ENCODE assay signal across 34 cellular contexts in genomic region chr4:1836650-1837049, GRCh38.
"Had no signal": no experiment of that assay in that cellular context is flagged by ENCODE, and none has a peak within 500 bp of the region (broad histone marks: within the 10 kb centered on the region; RNA-seq: fewer than 3 reads in every experiment).

No MANE protein-coding gene starts in this region.

- H3K27me3 ChIP-seq: ascending aorta, cardiac muscle cell had no signal

- H3K4me3 Mint-ChIP-seq: activated CD4-positive, alpha-beta memory T cell treated with anti-CD3 and anti-CD28 coated beads, Interleukin-2, amount 10 ng/mL, durations not matched to agents 7 days and 5 days; activated CD4-positive, alpha-beta T cell treated with anti-CD3 and anti-CD28 coated beads for 36 hours; activated CD4-positive, alpha-beta T cell treated with anti-CD3 and anti-CD28 coated beads, Interleukin-2, amount 10 ng/mL, durations not matched to agents 7 days and 5 days; activated CD8-positive, alpha-beta memory T cell treated with anti-CD3 and anti-CD28 coated beads, Interleukin-2, amount 10 ng/mL, durations not matched to agents 7 days and 5 days; activated CD8-positive, alpha-beta T cell treated with anti-CD3 and anti-CD28 coated beads, Interleukin-2, amount 10 ng/mL, durations not matched to agents 7 days and 5 days; activated naive CD4-positive, alpha-beta T cell treated with anti-CD3 and anti-CD28 coated beads, Interleukin-2, amount 10 ng/mL, durations not matched to agents 7 days and 5 days; activated naive CD4-positive, alpha-beta T cell treated with anti-CD3 and anti-CD28 coated beads, Interleukin-2, amount 50 U/mL, for 24 hours; activated naive CD8-positive, alpha-beta T cell; activated naive CD8-positive, alpha-beta T cell treated with anti-CD3 and anti-CD28 coated beads, Interleukin-2, amount 10 ng/mL, durations not matched to agents 7 days and 5 days; activated naive CD8-positive, alpha-beta T cell treated with anti-CD3 and anti-CD28 coated beads, Interleukin-2, amount 50 U/mL, for 24 hours; activated T-cell treated with anti-CD3 and anti-CD28 coated beads, Interleukin-2, amount 50 U/mL, for 24 hours; brain; central memory CD8-positive, alpha-beta T cell; T-cell; T-helper 2 cell treated with Interferon-gamma antibody and Interleukin-4, amounts not matched to agents 5 μg/mL and 100 μg/mL, for 36 hours; WTC11 had no signal

- ATAC-seq: activated CD4-positive, alpha-beta T cell treated with anti-CD3 and anti-CD28 coated beads for 36 hours; activated CD4-positive, CD25-positive, alpha-beta regulatory T cell treated with anti-CD3 and anti-CD28 coated beads, Interleukin-2, amount 50 U/mL, for 24 hours; activated CD8-positive, alpha-beta memory T cell treated with anti-CD3 and anti-CD28 coated beads, Interleukin-2, amount 10 ng/mL, durations not matched to agents 7 days and 5 days; activated CD8-positive, alpha-beta T cell treated with anti-CD3 and anti-CD28 coated beads, Interleukin-2, amount 10 ng/mL, durations not matched to agents 7 days and 5 days; activated naive CD8-positive, alpha-beta T cell treated with anti-CD3 and anti-CD28 coated beads, Interleukin-2, amount 50 U/mL, for 24 hours; T-cell; WTC11 had no signal

- H3K4me3 ChIP-seq: ascending aorta, cardiac muscle cell had no signal

- H3K4me1 Mint-ChIP-seq: activated naive CD4-positive, alpha-beta T cell treated with anti-CD3 and anti-CD28 coated beads, Interleukin-2, amount 50 U/mL, for 24 hours; brain; WTC11 had no signal

- DNase-seq: activated CD4-positive, alpha-beta memory T cell treated with anti-CD3 and anti-CD28 coated beads, Interleukin-2, amount 10 ng/mL, durations not matched to agents 7 days and 5 days; activated CD4-positive, alpha-beta T cell treated with anti-CD3 and anti-CD28 coated beads for 1 hour; activated CD4-positive, alpha-beta T cell treated with anti-CD3 and anti-CD28 coated beads for 36 hours; activated CD4-positive, alpha-beta T cell treated with anti-CD3 and anti-CD28 coated beads for 48 hours; activated CD4-positive, alpha-beta T cell treated with anti-CD3 and anti-CD28 coated beads, Interleukin-2, amount 10 ng/mL, durations not matched to agents 7 days and 5 days; activated CD4-positive, alpha-beta T cell treated with anti-CD3 and anti-CD28 coated beads, Interleukin-2, amount 50 U/mL, for 48 hours; activated CD4-positive, CD25-positive, alpha-beta regulatory T cell; activated CD8-positive, alpha-beta memory T cell treated with anti-CD3 and anti-CD28 coated beads for 24 hours; activated CD8-positive, alpha-beta memory T cell treated with anti-CD3 and anti-CD28 coated beads, Interleukin-2, amount 10 ng/mL, durations not matched to agents 7 days and 5 days; activated CD8-positive, alpha-beta memory T cell treated with anti-CD3 and anti-CD28 coated beads, Interleukin-2, amount 50 U/mL, for 48 hours; activated CD8-positive, alpha-beta T cell treated with anti-CD3 and anti-CD28 coated beads, Interleukin-2, amount 10 ng/mL, durations not matched to agents 7 days and 5 days; activated effector memory CD4-positive, alpha-beta T cell treated with Interleukin-2 at 50 U/mL for 16 hours; activated gamma-delta T cell; activated naive CD4-positive, alpha-beta T cell treated with anti-CD3 and anti-CD28 coated beads, Interleukin-2, amount 10 ng/mL, durations not matched to agents 7 days and 5 days; activated naive CD4-positive, alpha-beta T cell treated with Interleukin-2 at 50 U/mL for 16 hours; activated naive CD8-positive, alpha-beta T cell treated with anti-CD3 and anti-CD28 coated beads, Interleukin-2, amount 10 ng/mL, durations not matched to agents 7 days and 5 days; activated naive CD8-positive, alpha-beta T cell treated with anti-CD3 and anti-CD28 coated beads, Interleukin-2, amount 50 U/mL, for 24 hours; activated T-cell treated with anti-CD3 and anti-CD28 coated beads, Interleukin-2, amount 50 U/mL, for 24 hours; activated T-cell treated with anti-CD3 and anti-CD28 coated beads, Interleukin-2, amount 50 U/mL, for 48 hours; cerebellar nuclear complex; T-cell; T-helper 2 cell; T-helper 9 cell; WERI-Rb-1 had no signal

- H3K9me3 Mint-ChIP-seq: activated CD4-positive, alpha-beta memory T cell treated with anti-CD3 and anti-CD28 coated beads, Interleukin-2, amount 10 ng/mL, durations not matched to agents 7 days and 5 days; activated CD4-positive, alpha-beta T cell treated with anti-CD3 and anti-CD28 coated beads, Interleukin-2, amount 10 ng/mL, durations not matched to agents 7 days and 5 days; activated naive CD4-positive, alpha-beta T cell treated with anti-CD3 and anti-CD28 coated beads, Interleukin-2, amount 10 ng/mL, durations not matched to agents 7 days and 5 days; activated naive CD4-positive, alpha-beta T cell treated with anti-CD3 and anti-CD28 coated beads, Interleukin-2, amount 50 U/mL, for 24 hours; activated naive CD8-positive, alpha-beta T cell treated with anti-CD3 and anti-CD28 coated beads, Interleukin-2, amount 10 ng/mL, durations not matched to agents 7 days and 5 days; activated naive CD8-positive, alpha-beta T cell treated with anti-CD3 and anti-CD28 coated beads, Interleukin-2, amount 50 U/mL, for 24 hours; activated T-cell treated with anti-CD3 and anti-CD28 coated beads, Interleukin-2, amount 50 U/mL, for 24 hours; activated T-helper 2 cell treated with anti-CD3 and anti-CD28 coated beads, Interferon-gamma antibody, Interleukin-2, Interleukin-4, amounts not matched to agents 10 μg/mL and 5 μg/mL and 100 μg/mL, durations not matched to agents 14 hours and 24 hours and 36 hours; brain; central memory CD8-positive, alpha-beta T cell; T-cell; T-helper 2 cell treated with Interferon-gamma antibody and Interleukin-4, amounts not matched to agents 5 μg/mL and 100 μg/mL, for 36 hours; WTC11 had no signal

- H3K27ac Mint-ChIP-seq: activated CD4-positive, alpha-beta memory T cell treated with anti-CD3 and anti-CD28 coated beads, Interleukin-2, amount 10 ng/mL, durations not matched to agents 7 days and 5 days; activated CD4-positive, alpha-beta T cell treated with anti-CD3 and anti-CD28 coated beads for 36 hours; activated CD4-positive, alpha-beta T cell treated with anti-CD3 and anti-CD28 coated beads, Interleukin-2, amount 10 ng/mL, durations not matched to agents 7 days and 5 days; activated CD8-positive, alpha-beta memory T cell treated with anti-CD3 and anti-CD28 coated beads, Interleukin-2, amount 10 ng/mL, durations not matched to agents 7 days and 5 days; activated CD8-positive, alpha-beta T cell treated with anti-CD3 and anti-CD28 coated beads, Interleukin-2, amount 10 ng/mL, durations not matched to agents 7 days and 5 days; activated naive CD4-positive, alpha-beta T cell treated with anti-CD3 and anti-CD28 coated beads, Interleukin-2, amount 10 ng/mL, durations not matched to agents 7 days and 5 days; activated naive CD4-positive, alpha-beta T cell treated with anti-CD3 and anti-CD28 coated beads, Interleukin-2, amount 50 U/mL, for 24 hours; activated naive CD8-positive, alpha-beta T cell; activated naive CD8-positive, alpha-beta T cell treated with anti-CD3 and anti-CD28 coated beads, Interleukin-2, amount 10 ng/mL, durations not matched to agents 7 days and 5 days; activated naive CD8-positive, alpha-beta T cell treated with anti-CD3 and anti-CD28 coated beads, Interleukin-2, amount 50 U/mL, for 24 hours; activated T-cell treated with anti-CD3 and anti-CD28 coated beads, Interleukin-2, amount 50 U/mL, for 24 hours; activated T-helper 2 cell treated with anti-CD3 and anti-CD28 coated beads, Interferon-gamma antibody, Interleukin-2, Interleukin-4, amounts not matched to agents 10 μg/mL and 5 μg/mL and 100 μg/mL, durations not matched to agents 14 hours and 24 hours and 36 hours; brain; T-cell; T-helper 2 cell treated with Interferon-gamma antibody and Interleukin-4, amounts not matched to agents 5 μg/mL and 100 μg/mL, for 36 hours; WTC11 had no signal

- H3K9me3 ChIP-seq: ascending aorta had no signal

- H3K4me1 ChIP-seq: ascending aorta had no signal

- H3K27ac ChIP-seq: ascending aorta, cardiac muscle cell, WERI-Rb-1 had no signal

- H3K27me3 Mint-ChIP-seq: activated CD4-positive, alpha-beta memory T cell treated with anti-CD3 and anti-CD28 coated beads, Interleukin-2, amount 10 ng/mL, durations not matched to agents 7 days and 5 days; activated CD4-positive, alpha-beta T cell treated with anti-CD3 and anti-CD28 coated beads for 36 hours; activated CD4-positive, alpha-beta T cell treated with anti-CD3 and anti-CD28 coated beads, Interleukin-2, amount 10 ng/mL, durations not matched to agents 7 days and 5 days; activated CD8-positive, alpha-beta memory T cell treated with anti-CD3 and anti-CD28 coated beads, Interleukin-2, amount 10 ng/mL, durations not matched to agents 7 days and 5 days; activated naive CD4-positive, alpha-beta T cell treated with anti-CD3 and anti-CD28 coated beads, Interleukin-2, amount 10 ng/mL, durations not matched to agents 7 days and 5 days; activated naive CD4-positive, alpha-beta T cell treated with anti-CD3 and anti-CD28 coated beads, Interleukin-2, amount 50 U/mL, for 24 hours; activated naive CD8-positive, alpha-beta T cell; activated naive CD8-positive, alpha-beta T cell treated with anti-CD3 and anti-CD28 coated beads, Interleukin-2, amount 10 ng/mL, durations not matched to agents 7 days and 5 days; activated naive CD8-positive, alpha-beta T cell treated with anti-CD3 and anti-CD28 coated beads, Interleukin-2, amount 50 U/mL, for 24 hours; activated T-cell treated with anti-CD3 and anti-CD28 coated beads, Interleukin-2, amount 50 U/mL, for 24 hours; brain; central memory CD8-positive, alpha-beta T cell; T-cell had no signal
